12 cellular contexts compared by ENCODE assay signal in genomic region chr17:58250344-58251011, GRCh38. TPM values are rescaled to one million over a fixed set of nuclear protein-coding genes. Genes with fewer than 3 reads are reported as not detected.
DNase-seq lines count a peak whose midpoint lies in the region; ATAC-seq, FAIRE-seq and TF ChIP-seq lines count a peak whose summit lies in the region.
"Had no signal": no experiment of that assay in that cellular context is flagged by ENCODE, and none has a peak within 500 bp of the region (broad histone marks: within the 10 kb centered on the region; RNA-seq: fewer than 3 reads in every experiment).

No MANE protein-coding gene starts in this region.

- peak overlapping the region; percentile 85 to 90 for H3K4me3 Mint-ChIP-seq in CD14-positive monocyte
- peak overlapping the region; percentile 22 for H3K4me3 Mint-ChIP-seq in activated T-helper 1 cell treated with anti-CD3 and anti-CD28 coated beads, Interleukin-12 subunit alpha, Interleukin-12 subunit beta, Interleukin-2, Interleukin-4 antibody, amounts not matched to agents 30 ng/mL and 10 ng/mL and 1 ng/mL, durations not matched to agents 14 hours and 24 hours and 36 hours

- H3K9me3 ChIP-seq in liver (ENCODE audit: control insufficient read depth in 4 of 4, low read length in 3 of 4) (no peaks in the 10 kb centered on the region), pancreas (no peaks in the 10 kb centered on the region)
- H3K9me3 ChIP-seq: mucosa of descending colon, psoas muscle had no signal

- no peaks in the 10 kb centered on the region for H3K36me3 Mint-ChIP-seq in CD14-positive monocyte
- H3K36me3 Mint-ChIP-seq in activated T-helper 1 cell treated with anti-CD3 and anti-CD28 coated beads, Interleukin-12 subunit alpha, Interleukin-12 subunit beta, Interleukin-2, Interleukin-4 antibody, amounts not matched to agents 30 ng/mL and 10 ng/mL and 1 ng/mL, durations not matched to agents 14 hours and 24 hours and 36 hours (ENCODE audit: low read depth): no peaks in the 10 kb centered on the region

- ATAC-seq in pancreas: no peak

- TF ChIP-seq CTCF in CD14-positive monocyte (IDR thresholded peaks at IDR 0.05) (no peak), liver (IDR thresholded peaks at IDR 0.05; ENCODE audit: low read depth, low read length, missing input control) (no peak), pancreas (IDR thresholded peaks at IDR 0.05) (no peak)

- H3K27ac Mint-ChIP-seq in CD14-positive monocyte: no peak overlapping the region
- H3K27ac Mint-ChIP-seq in activated T-helper 1 cell treated with anti-CD3 and anti-CD28 coated beads, Interleukin-12 subunit alpha, Interleukin-12 subunit beta, Interleukin-2, Interleukin-4 antibody, amounts not matched to agents 30 ng/mL and 10 ng/mL and 1 ng/mL, durations not matched to agents 14 hours and 24 hours and 36 hours: peak overlapping the region; percentile 29

- no peak for DNase-seq in CD14-positive monocyte (ENCODE audit: low spot score)
- peak; percentile 22 for DNase-seq in COLO829 (ENCODE audit: low spot score)
- no peak for DNase-seq in activated T-helper 1 cell treated with anti-CD3 and anti-CD28 coated beads, Interleukin-12 subunit alpha, Interleukin-12 subunit beta, Interleukin-2, Interleukin-4 antibody, amounts not matched to agents 30 ng/mL and 10 ng/mL and 1 ng/mL, durations not matched to agents 14 hours and 24 hours and 36 hours (ENCODE audit: low spot score)
- DNase-seq in NCI-H524 (lab: John Stamatoyannopoulos, UW): no peak
- no peak for DNase-seq in NCI-H1092 (lab: John Stamatoyannopoulos, UW)
- no peak for DNase-seq in pancreas
- DNase-seq: SHP77 treated with DMSO at 0.1 percent for 48 hours had no signal

- TF ChIP-seq RAD21 in liver (IDR thresholded peaks at IDR 0.05): no peak

- peaks cover 0 to 3% (median 0%) of the 10 kb centered on the region in 7 donors for H3K9me3 Mint-ChIP-seq in CD14-positive monocyte
- H3K9me3 Mint-ChIP-seq in activated T-helper 1 cell treated with anti-CD3 and anti-CD28 coated beads, Interleukin-12 subunit alpha, Interleukin-12 subunit beta, Interleukin-2, Interleukin-4 antibody, amounts not matched to agents 30 ng/mL and 10 ng/mL and 1 ng/mL, durations not matched to agents 14 hours and 24 hours and 36 hours: no peaks in the 10 kb centered on the region

- no peak for FAIRE-seq in pancreas (lab: Jason Lieb, UNC)

- H3K27ac ChIP-seq in liver (ENCODE audit: low read depth in 1 of 2, low read length in 2 of 2) (no peak overlapping the region), pancreas (no peak overlapping the region)
- H3K27ac ChIP-seq: psoas muscle had no signal

- peaks cover 41 to 65% (median 54%) of the 10 kb centered on the region in 3 donors for H3K27me3 Mint-ChIP-seq in CD14-positive monocyte (ENCODE audit: low read depth in 3 of 3)
- peaks cover 43% of the 10 kb centered on the region for H3K27me3 Mint-ChIP-seq in activated T-helper 1 cell treated with anti-CD3 and anti-CD28 coated beads, Interleukin-12 subunit alpha, Interleukin-12 subunit beta, Interleukin-2, Interleukin-4 antibody, amounts not matched to agents 30 ng/mL and 10 ng/mL and 1 ng/mL, durations not matched to agents 14 hours and 24 hours and 36 hours (ENCODE audit: insufficient read depth)

- H3K36me3 ChIP-seq in liver (ENCODE audit: control insufficient read depth in 4 of 4, insufficient read depth in 3 of 4, low read depth in 1 of 4, low read length in 3 of 4) (no peaks in the 10 kb centered on the region), pancreas (no peaks in the 10 kb centered on the region)

- no peak overlapping the region for H3K9ac ChIP-seq in liver (ENCODE audit: low read depth in 1 of 2, low read length in 2 of 2)

- H3K4me3 ChIP-seq in liver (ENCODE audit: low read depth in 1 of 3, low read length in 3 of 3) (no peak overlapping the region), pancreas (no peak overlapping the region)
- H3K4me3 ChIP-seq: mucosa of descending colon had no signal

- intact Hi-C loops in CD14-positive monocyte (cut with micrococcal nuclease): no loop called here
- intact Hi-C loops in activated T-helper 1 cell treated with anti-CD3 and anti-CD28 coated beads, Interleukin-12 subunit alpha, Interleukin-12 subunit beta, Interleukin-2, Interleukin-4 antibody, amounts not matched to agents 30 ng/mL and 10 ng/mL and 1 ng/mL, durations not matched to agents 14 hours and 24 hours and 36 hours (cut with micrococcal nuclease): no loop called here
- intact Hi-C loops in pancreas (cut with DNase I): no loop called here

- H3K4me1 ChIP-seq in liver (ENCODE audit: control insufficient read depth in 4 of 4, insufficient read depth in 4 of 4, low read length in 3 of 4) (peaks cover 0 to 19% (median 10%) of the 10 kb centered on the region in 4 donors), pancreas (no peaks in the 10 kb centered on the region)

- WGBS in liver: 63% methylated on average over 12 of the region's 12 CpGs
- WGBS in pancreas, 2 donors: 68 to 77% methylated on average over 12 of the region's 12 CpGs

- H3K4me1 Mint-ChIP-seq in CD14-positive monocyte: peaks cover 16% of the 10 kb centered on the region
- peaks cover 16% of the 10 kb centered on the region for H3K4me1 Mint-ChIP-seq in activated T-helper 1 cell treated with anti-CD3 and anti-CD28 coated beads, Interleukin-12 subunit alpha, Interleukin-12 subunit beta, Interleukin-2, Interleukin-4 antibody, amounts not matched to agents 30 ng/mL and 10 ng/mL and 1 ng/mL, durations not matched to agents 14 hours and 24 hours and 36 hours (ENCODE audit: low read depth)

- H3K27me3 ChIP-seq in liver (ENCODE audit: control insufficient read depth in 4 of 4, insufficient read depth in 4 of 4, low read length in 3 of 4) (peaks cover 0 to 6% (median 1%) of the 10 kb centered on the region in 4 donors), pancreas (no peaks in the 10 kb centered on the region)

TF ChIP-seq in liver, 16 proteins besides CTCF, POLR2A, EP300 and RAD21:
- TF ChIP-seq FOXA2 (IDR thresholded peaks at IDR 0.05) (no peak), RXRA (IDR thresholded peaks at IDR 0.05) (peak in 1 of 2 donors; percentile 18), HNF4A (conservative IDR thresholded peaks at IDR 0.05) (peak; percentile 66 to 88), NR2F2 (IDR thresholded peaks at IDR 0.05) (no peak), FOXA1 (IDR thresholded peaks at IDR 0.05) (no peak), YY1 (IDR thresholded peaks at IDR 0.05) (no peak), HNF4G (IDR thresholded peaks at IDR 0.05) (peak; percentile 22)

RNA-seq across cellular contexts. Expression of gene LPO, which starts 12.1 kb away (rescaled TPM):
- under 1 TPM in 1 of 2 donors, not detected in 1; 0.43 TPM for polyA plus RNA-seq in CD14-positive monocyte
- total RNA-seq in activated T-helper 1 cell treated with anti-CD3 and anti-CD28 coated beads, Interleukin-12 subunit alpha, Interleukin-12 subunit beta, Interleukin-2, Interleukin-4 antibody, amounts not matched to agents 30 ng/mL and 10 ng/mL and 1 ng/mL, durations not matched to agents 14 hours and 24 hours and 36 hours: not detected in 2 replicates
- total RNA-seq in liver: not detected
- polyA plus RNA-seq in liver: not detected
- not detected for total RNA-seq in pancreas
- under 1 TPM; 0.08 to 0.23 TPM for polyA plus RNA-seq in pancreas
- total RNA-seq: mucosa of descending colon, psoas muscle had no signal

RNA-seq across cellular contexts. Expression of gene MPO, which starts 30.3 kb away (rescaled TPM):
- 1 to 10 TPM; 4.2 to 7.5 TPM for polyA plus RNA-seq in CD14-positive monocyte
- total RNA-seq in activated T-helper 1 cell treated with anti-CD3 and anti-CD28 coated beads, Interleukin-12 subunit alpha, Interleukin-12 subunit beta, Interleukin-2, Interleukin-4 antibody, amounts not matched to agents 30 ng/mL and 10 ng/mL and 1 ng/mL, durations not matched to agents 14 hours and 24 hours and 36 hours: not detected in 2 replicates
- total RNA-seq in liver: 100 to 1,000 TPM in 1 of 2 donors, under 1 TPM in 1; 0.17 to 221 TPM
- polyA plus RNA-seq in liver: under 1 TPM; 0.14 to 0.87 TPM
- total RNA-seq in pancreas: under 1 TPM; 0.03 to 0.28 (median 0.09) TPM
- under 1 TPM in 1 of 2 donors, not detected in 1; 0.19 TPM for polyA plus RNA-seq in pancreas
- polyA plus RNA-seq: BJ had no signal

RNA-seq across cellular contexts. Expression of gene MKS1, which starts 31.4 kb away (rescaled TPM):
- polyA plus RNA-seq in CD14-positive monocyte (1 to 10 TPM; 4.2 to 5.0 TPM), liver (1 to 10 TPM; 4.4 to 4.5 TPM), pancreas (10 to 100 TPM; 12.7 to 16.1 TPM)
- 18.8 and 23.3 TPM in 2 replicates for total RNA-seq in activated T-helper 1 cell treated with anti-CD3 and anti-CD28 coated beads, Interleukin-12 subunit alpha, Interleukin-12 subunit beta, Interleukin-2, Interleukin-4 antibody, amounts not matched to agents 30 ng/mL and 10 ng/mL and 1 ng/mL, durations not matched to agents 14 hours and 24 hours and 36 hours
- total RNA-seq in liver (1 to 10 TPM; 5.7 to 7.9 TPM), pancreas (10 to 100 TPM in 2 of 6 donors, 1 to 10 TPM in 4; 5.8 to 16.0 (median 7.3) TPM)

RNA-seq across cellular contexts. Expression of gene EPX, which starts 58.0 kb away (rescaled TPM):
- polyA plus RNA-seq in CD14-positive monocyte: not detected
- not detected in 2 replicates for total RNA-seq in activated T-helper 1 cell treated with anti-CD3 and anti-CD28 coated beads, Interleukin-12 subunit alpha, Interleukin-12 subunit beta, Interleukin-2, Interleukin-4 antibody, amounts not matched to agents 30 ng/mL and 10 ng/mL and 1 ng/mL, durations not matched to agents 14 hours and 24 hours and 36 hours
- 10 to 100 TPM in 1 of 2 donors, not detected in 1; 10.0 TPM for total RNA-seq in liver
- polyA plus RNA-seq in liver: under 1 TPM in 1 of 2 donors, not detected in 1; 0.09 TPM
- not detected for total RNA-seq in pancreas
- not detected for polyA plus RNA-seq in pancreas
- total RNA-seq: kidney epithelial cell, mucosa of descending colon had no signal
- polyA plus RNA-seq: BJ, psoas muscle had no signal
